Comparison of ENCODE assay signal across 22 cellular contexts in the genomic region with DNA sequence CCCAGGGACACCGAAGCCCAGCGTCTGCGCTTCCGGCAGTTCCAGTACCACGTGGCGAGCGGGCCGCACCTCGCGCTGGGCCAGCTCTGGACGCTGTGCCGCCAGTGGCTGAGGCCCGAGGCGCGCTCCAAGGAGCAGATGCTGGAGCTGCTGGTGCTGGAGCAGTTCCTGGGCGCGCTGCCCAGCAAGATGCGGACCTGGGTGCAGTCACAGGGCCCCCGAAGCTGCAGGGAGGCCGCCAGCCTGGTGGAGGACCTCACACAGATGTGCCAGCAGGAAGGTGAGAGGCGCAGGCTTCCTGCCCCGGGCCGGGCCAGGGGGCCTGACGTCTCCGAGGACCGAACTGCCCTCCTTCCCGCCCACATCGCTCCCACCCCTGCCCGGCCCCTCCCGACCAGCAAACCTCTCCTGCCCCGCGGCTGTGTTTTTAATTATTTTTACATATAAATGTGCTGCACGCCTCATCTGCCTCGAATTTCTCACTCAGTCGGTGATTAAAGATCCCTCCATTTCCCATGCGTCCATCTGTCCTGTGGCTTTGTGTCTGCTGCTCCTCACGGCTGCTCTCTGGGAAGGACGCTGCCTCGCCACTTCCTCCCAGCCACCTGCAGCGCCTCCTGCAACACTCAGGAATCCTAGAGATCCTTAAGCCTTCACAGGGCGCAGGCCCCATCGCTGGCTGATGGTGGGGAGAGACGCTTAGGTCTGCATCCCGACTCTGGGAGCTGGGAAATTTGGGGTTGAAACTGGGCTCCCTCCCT. TPM values are rescaled to one million over a fixed set of nuclear protein-coding genes. Genes with fewer than 3 reads are reported as not detected.
A peak's percentile ranks its signal among the peaks of the same experiment; 100 is the strongest.
DNase-seq lines count a peak whose midpoint lies in the region; ATAC-seq and TF ChIP-seq lines count a peak whose summit lies in the region.
"Had no signal": no experiment of that assay in that cellular context is flagged by ENCODE, and none has a peak within 500 bp of the region (broad histone marks: within the 10 kb centered on the region; RNA-seq: fewer than 3 reads in every experiment).

No MANE protein-coding gene starts in this region.

- H4K20me1 ChIP-seq in BLaER1 treated with 17β-estradiol and CSF1 and Interleukin-3, amounts not matched to agents 10 nM and 100 nM, result no peaks in the 10 kb centered on the region
- H4K20me1 ChIP-seq in GM23248 (ENCODE audit: insufficient read depth) (no peaks in the 10 kb centered on the region), hepatocyte (ENCODE audit: insufficient read depth, poor library complexity, severe bottlenecking) (no peaks in the 10 kb centered on the region)

- peaks cover 13% of the 10 kb centered on the region for H3K36me3 Mint-ChIP-seq in brain

- H3K36me3 ChIP-seq in BLaER1 treated with 17β-estradiol and CSF1 and Interleukin-3, amounts not matched to agents 10 nM and 100 nM, result peaks cover 0 to 4% (median 0%) of the 10 kb centered on the region in 11 experiments; a peak in 2 of 22 replicates
- H3K36me3 ChIP-seq in GM23248 (ENCODE audit: low read depth), result no peaks in the 10 kb centered on the region
- H3K36me3 ChIP-seq in mucosa of descending colon (ENCODE audit: low read depth), result no peaks in the 10 kb centered on the region
- H3K36me3 ChIP-seq in hepatocyte (replicated peaks; ENCODE audit: insufficient read depth, low read depth), result no peaks in the 10 kb centered on the region

- H3K27ac Mint-ChIP-seq in brain, result peak overlapping the region in 4 of 5 experiments; percentile 42 to 92 (median 84)
- H3K27ac Mint-ChIP-seq: activated naive CD4-positive, alpha-beta T cell treated with anti-CD3 and anti-CD28 coated beads for 36 hours had no signal

- peaks cover 32% of the 10 kb centered on the region for H3K4me1 Mint-ChIP-seq in brain

- H3K9me2 ChIP-seq in GM23248 (ENCODE audit: insufficient read depth), result no peaks in the 10 kb centered on the region
- H3K9me2 ChIP-seq in hepatocyte (replicated peaks; ENCODE audit: insufficient read depth), result no peaks in the 10 kb centered on the region

- ATAC-seq in mucosa of descending colon, result no peak
- ATAC-seq: foreskin keratinocyte had no signal

- in situ Hi-C loops in GM23248 (cut with MboI), result no loop called here

- no peaks in the 10 kb centered on the region for H3K27me3 ChIP-seq in BLaER1 treated with 17β-estradiol and CSF1 and Interleukin-3, amounts not matched to agents 10 nM and 100 nM
- H3K27me3 ChIP-seq in GM23248 (replicated peaks; ENCODE audit: insufficient read depth) (no peaks in the 10 kb centered on the region), hepatocyte (no peaks in the 10 kb centered on the region)
- H3K27me3 ChIP-seq: testis had no signal

- intact Hi-C loops in mucosa of descending colon (cut with DNase I, micrococcal nuclease), result no loop called here

- H2AFZ ChIP-seq in GM23248, result no peak overlapping the region
- no peak overlapping the region for H2AFZ ChIP-seq in hepatocyte

- 10 to 11% methylated on average over 35 to 41 of the region's 44 CpGs for WGBS in GM23248 (ENCODE audit: low coverage in 1 of 2, low lambda C conversion rate in 2 of 2, missing lambda C conversion rate in 2 of 2), 2 experiments
- WGBS in hepatocyte (ENCODE audit: low lambda C conversion rate, missing lambda C conversion rate), result 66% methylated on average over 31 of the region's 44 CpGs

- no peak for TF ChIP-seq CTCF in brain (conservative IDR thresholded peaks at IDR 0.05)
- TF ChIP-seq CTCF in mucosa of descending colon (IDR thresholded peaks at IDR 0.05), result no peak
- TF ChIP-seq CTCF in hepatocyte (IDR thresholded peaks at IDR 0.05; ENCODE audit: poor library complexity), result no peak

- H3K9me3 Mint-ChIP-seq in brain, result peaks cover 10 to 68% (median 19%) of the 10 kb centered on the region in 5 experiments

- peak overlapping the region in 3 of 11 experiments; percentile 18 to 27 (median 23); a peak in 3 of 22 replicates for H3K9ac ChIP-seq in BLaER1 treated with 17β-estradiol and CSF1 and Interleukin-3, amounts not matched to agents 10 nM and 100 nM
- H3K9ac ChIP-seq in GM23248, result no peak overlapping the region

- peak overlapping the region in 7 of 11 experiments; percentile 8 to 48 (median 23); a peak in 8 of 22 replicates for H3K4me2 ChIP-seq in BLaER1 treated with 17β-estradiol and CSF1 and Interleukin-3, amounts not matched to agents 10 nM and 100 nM
- no peak overlapping the region for H3K4me2 ChIP-seq in GM23248 (ENCODE audit: unreplicated experiment)
- no peak overlapping the region for H3K4me2 ChIP-seq in hepatocyte

- H3K9me3 ChIP-seq in BLaER1 treated with 17β-estradiol and CSF1 and Interleukin-3, amounts not matched to agents 10 nM and 100 nM (replicated peaks in 1 of 11), result peaks cover 30 to 42% (median 33%) of the 10 kb centered on the region in 11 experiments
- no peaks in the 10 kb centered on the region for H3K9me3 ChIP-seq in GM23248 (ENCODE audit: low read depth)
- peaks cover 55% of the 10 kb centered on the region for H3K9me3 ChIP-seq in mucosa of descending colon
- no peaks in the 10 kb centered on the region for H3K9me3 ChIP-seq in hepatocyte (ENCODE audit: low read depth)
- H3K9me3 ChIP-seq: testis had no signal

- H3K27me3 Mint-ChIP-seq in brain, result peaks cover 18% of the 10 kb centered on the region

- DNase-seq in GM23248 (peak; percentile 12), midbrain (lab: John Stamatoyannopoulos, UW) (peak; percentile 24), mucosa of descending colon (no peak), DMS153 (lab: John Stamatoyannopoulos, UW) (no peak), hepatic stellate cell (ENCODE audit: low spot score) (no peak), hepatocyte (ENCODE audit: low spot score) (no peak)
- DNase-seq: activated CD4-positive, alpha-beta T cell treated with anti-CD3 and anti-CD28 coated beads for 48 hours; activated naive CD4-positive, alpha-beta T cell treated with anti-CD3 and anti-CD28 coated beads for 36 hours; AML-193; central memory CD4-positive, alpha-beta T cell; DMS53; foreskin keratinocyte; GOT3; mammary epithelial cell; stimulated activated CD4-positive, alpha-beta T cell treated with anti-CD3 and anti-CD28 coated beads, Interleukin-4, amount 100 ng/mL, for 1 hour; stimulated activated CD8-positive, alpha-beta memory T cell treated with anti-CD3 and anti-CD28 coated beads, Interleukin-4, amount 100 ng/mL, for 48 hours; T1000; testis had no signal

- H3K4me1 ChIP-seq in BLaER1 treated with 17β-estradiol and CSF1 and Interleukin-3, amounts not matched to agents 10 nM and 100 nM, result peaks cover 3 to 29% (median 19%) of the 10 kb centered on the region in 10 experiments; a peak in 18 of 20 replicates
- H3K4me1 ChIP-seq in GM23248 (ENCODE audit: insufficient read depth) (no peaks in the 10 kb centered on the region), mucosa of descending colon (ENCODE audit: low read depth) (no peaks in the 10 kb centered on the region), hepatocyte (ENCODE audit: insufficient read depth) (no peaks in the 10 kb centered on the region)
- H3K4me1 ChIP-seq: foreskin keratinocyte, testis had no signal

- no peak overlapping the region for H3K4me3 ChIP-seq in BLaER1 treated with 17β-estradiol and CSF1 and Interleukin-3, amounts not matched to agents 10 nM and 100 nM
- H3K4me3 ChIP-seq in GM23248 (no peak overlapping the region), mucosa of descending colon (no peak overlapping the region), hepatocyte (no peak overlapping the region)
- H3K4me3 ChIP-seq: testis had no signal

- H3K79me2 ChIP-seq in GM23248 (ENCODE audit: insufficient read depth), result no peaks in the 10 kb centered on the region
- H3K79me2 ChIP-seq in hepatocyte, result no peaks in the 10 kb centered on the region

- no peak overlapping the region; a peak in 1 of 22 replicates for H3K27ac ChIP-seq in BLaER1 treated with 17β-estradiol and CSF1 and Interleukin-3, amounts not matched to agents 10 nM and 100 nM
- H3K27ac ChIP-seq in GM23248 (no peak overlapping the region), hepatocyte (no peak overlapping the region)
- H3K27ac ChIP-seq: foreskin keratinocyte, testis had no signal

- H3F3A ChIP-seq in GM23248 (ENCODE audit: insufficient read depth), result no peaks in the 10 kb centered on the region

- H3K4me3 Mint-ChIP-seq in brain, result peak overlapping the region in 4 of 5 experiments; percentile 35 to 72 (median 46)
- H3K4me3 Mint-ChIP-seq: activated naive CD4-positive, alpha-beta T cell treated with anti-CD3 and anti-CD28 coated beads for 36 hours; neural crest cell had no signal

RNA-seq across cellular contexts. Expression of a gene that starts 4.3 kb away (rescaled TPM):
- not detected in 2 replicates for total RNA-seq in GM23248 (2014; rRNA removed; shearing (Covaris generic))
- polyA plus RNA-seq in GM23248 (2016; fragmentation: Nextera tagmentation; extraction: Ambion mirVana), result 0.27 and 0.39 TPM in 2 replicates
- 1.1 TPM for polyA plus RNA-seq in brain (ENCODE audit: insufficient read depth, low read depth, low replicate concordance)
- total RNA-seq in mucosa of descending colon, result not detected
- 0.33 and 1.2 TPM in 2 replicates for total RNA-seq in hepatocyte
- 1.1 and 3.8 TPM in 2 replicates for polyA plus RNA-seq in hepatocyte
- total RNA-seq: activated naive CD4-positive, alpha-beta T cell treated with anti-CD3 and anti-CD28 coated beads for 36 hours; foreskin keratinocyte; mammary epithelial cell; SK-MEL-5 had no signal
- polyA plus RNA-seq: mammary epithelial cell had no signal

RNA-seq across cellular contexts. Expression of a gene that starts 21.0 kb away (rescaled TPM):
- total RNA-seq in GM23248 (2014; rRNA removed; shearing (Covaris generic)), result 5.1 and 6.4 TPM in 2 replicates
- polyA plus RNA-seq in GM23248 (2016; fragmentation: Nextera tagmentation; extraction: Ambion mirVana), result 4.6 and 4.9 TPM in 2 replicates
- 8.5 TPM for polyA plus RNA-seq in brain (ENCODE audit: insufficient read depth, low read depth, low replicate concordance)
- 1 to 10 TPM; 1.3 to 5.8 (median 2.2) TPM for total RNA-seq in mucosa of descending colon
- 5.8 and 7.4 TPM in 2 replicates for total RNA-seq in hepatocyte
- 4.3 and 5.0 TPM in 2 replicates for polyA plus RNA-seq in hepatocyte

RNA-seq across cellular contexts. Expression of a gene that starts 35.5 kb away (rescaled TPM):
- 15.0 and 17.2 TPM in 2 replicates for total RNA-seq in GM23248 (2014; rRNA removed; shearing (Covaris generic))
- polyA plus RNA-seq in GM23248 (2016; fragmentation: Nextera tagmentation; extraction: Ambion mirVana) (8.0 and 8.1 TPM in 2 replicates), brain (ENCODE audit: insufficient read depth, low read depth, low replicate concordance) (4.8 TPM), hepatocyte (17.6 and 26.0 TPM in 2 replicates)
- total RNA-seq in mucosa of descending colon (10 to 100 TPM; 11.6 to 17.1 (median 13.8) TPM), hepatocyte (18.0 and 19.7 TPM in 2 replicates)

RNA-seq across cellular contexts. Expression of a gene that starts 59.9 kb away (rescaled TPM):
- 47.8 and 52.6 TPM in 2 replicates for total RNA-seq in GM23248 (2014; rRNA removed; shearing (Covaris generic))
- polyA plus RNA-seq in GM23248 (2016; fragmentation: Nextera tagmentation; extraction: Ambion mirVana) (19.0 and 21.8 TPM in 2 replicates), brain (ENCODE audit: insufficient read depth, low read depth, low replicate concordance) (158 TPM), hepatocyte (51.8 and 59.1 TPM in 2 replicates)
- total RNA-seq in mucosa of descending colon (10 to 100 TPM; 17.9 to 69.5 (median 23.0) TPM), hepatocyte (30.4 and 49.8 TPM in 2 replicates)

Comparison
In these comparisons a context has a peak if more than half of its experiments do, and no peak if none do; other contexts are left out.
1. H3K4me2 ChIP-seq: peak in BLaER1 treated with 17β-estradiol and CSF1 and Interleukin-3, amounts not matched to agents 10 nM and 100 nM (7 of 11); none in GM23248 (single experiment) and hepatocyte (single experiment).
2. DNase-seq: peak in GM23248 (single experiment) and midbrain (single experiment); none in mucosa of descending colon (0 of 3), DMS153 (single experiment), hepatic stellate cell (single experiment) and hepatocyte (single experiment).